Comparison of ENCODE assay signal across 34 cellular contexts in the genomic region with DNA sequence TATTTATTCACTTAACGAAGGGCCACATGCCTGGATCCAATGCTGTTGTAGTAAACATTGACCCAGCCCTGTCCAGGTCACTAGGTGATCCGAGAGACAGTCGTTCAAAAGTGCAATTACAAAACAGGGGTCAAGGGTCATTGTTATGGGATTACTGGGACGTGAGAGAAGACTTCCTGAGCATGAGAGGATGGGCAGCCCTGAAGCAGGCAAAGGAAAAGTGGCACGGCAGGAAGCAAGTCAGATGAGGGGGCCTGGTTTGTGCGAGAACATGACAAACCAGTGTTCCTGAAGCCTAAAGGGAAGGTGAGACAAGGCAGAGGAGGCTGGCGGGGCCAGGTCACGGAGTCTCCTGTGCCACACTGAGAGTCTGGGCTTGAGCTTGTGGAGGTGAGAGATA. TPM values are rescaled to one million over a fixed set of nuclear protein-coding genes. Genes with fewer than 3 reads are reported as not detected.
DNase-seq lines count a peak whose midpoint lies in the region; ATAC-seq, FAIRE-seq and TF ChIP-seq lines count a peak whose summit lies in the region.
"Had no signal": no experiment of that assay in that cellular context is flagged by ENCODE, and none has a peak within 500 bp of the region (broad histone marks: within the 10 kb centered on the region; RNA-seq: fewer than 3 reads in every experiment).

No MANE protein-coding gene starts in this region.

- SMC1A ChIA-PET in GM12878 (lab: Charles Lee; ENCODE audit: uncharacterized antibody, unreplicated experiment) = interaction anchor here (0.7 kb wide), 1 partner anchor 274 kb away, joined by 3 read pairs; no protein-coding TSS in a partner anchor

- H4K20me1 ChIP-seq in GM23338 (replicated peaks; ENCODE audit: insufficient read depth) (no peaks in the 10 kb centered on the region), GM12878 (ENCODE audit: control insufficient read depth, insufficient read depth) (no peaks in the 10 kb centered on the region), neural progenitor cell (ENCODE audit: low read depth) (no peaks in the 10 kb centered on the region), PC-9 (ENCODE audit: insufficient read depth) (no peaks in the 10 kb centered on the region)

- peak overlapping the region; percentile 85 for H2AFZ ChIP-seq in GM23338
- no peak overlapping the region for H2AFZ ChIP-seq in GM12878 (ENCODE audit: control insufficient read depth, low read depth, low read length)
- no peak overlapping the region for H2AFZ ChIP-seq in neural progenitor cell (replicated peaks)
- H2AFZ ChIP-seq in PC-9 = no peak overlapping the region

- CTCF ChIA-PET in GM12878 (lab: Yijun Ruan, JAX) = interaction anchor here (0.7 to 1.3 kb wide), 4 partner anchors 10 to 347 kb away, joined by 3 to 4 read pairs (median 3); no protein-coding TSS in a partner anchor
- CTCF ChIA-PET in PC-9 (lab: Charles Lee) = no interaction called here

- DNase-seq in GM23338 (ENCODE audit: low spot score) (no peak), GM12878 (ENCODE audit: low read depth, low spot score) (no peak), kidney tubule cell (ENCODE audit: low spot score) (peak; percentile 11), neural progenitor cell (ENCODE audit: low spot score) (peak; percentile 45), NCI-H2029 treated with DMSO at 0.1 percent for 48 hours (lab: John Stamatoyannopoulos, UW) (no peak), SW480 (ENCODE audit: low spot score) (no peak), PC-9 (no peak)
- DNase-seq: activated B cell treated with CpG ODN at 0.5 μM for 24 hours; activated CD4-positive, alpha-beta T cell treated with anti-CD3 and anti-CD28 coated beads, Interleukin-2, amount 10 ng/mL, durations not matched to agents 7 days and 5 days; activated effector memory CD4-positive, alpha-beta T cell treated with anti-CD3 and anti-CD28 coated beads, Interleukin-2, amount 50 U/mL, for 16 hours; activated T-cell treated with anti-CD3 and anti-CD28 coated beads, Interleukin-2, amount 50 U/mL, for 1 hour; CD4-positive, alpha-beta memory T cell; DND-41; effector CD4-positive, alpha-beta T cell; kidney; NCI-H146; NCI-H446 treated with DMSO at 0.1 percent for 48 hours; NCI-H774; pancreas; spleen; stimulated activated CD4-positive, alpha-beta T cell treated with anti-CD3 and anti-CD28 coated beads, Interleukin-2, amount 100 ng/mL, for 24 hours; stimulated activated naive CD8-positive, alpha-beta T cell treated with anti-CD3 and anti-CD28 coated beads, Interleukin-15, amount 100 ng/mL, for 72 hours; T-helper 1 cell had no signal

- no peak for FAIRE-seq in GM12878 (lab: Jason Lieb, UNC)
- FAIRE-seq: D721Med, kidney, pancreas had no signal

- TF ChIP-seq CTCF in GM23338 (conservative IDR thresholded peaks at IDR 0.05; ENCODE audit: low read depth in 2 of 2) = no peak
- TF ChIP-seq CTCF in GM12878 (IDR thresholded peaks at IDR 0.05 in 2 of 3, conservative IDR thresholded peaks at IDR 0.05 in 1 of 3; ENCODE audit: control insufficient read depth in 2 of 3, extremely low read depth in 1 of 3, insufficient read depth in 1 of 3, low read depth in 3 of 3, low read length in 3 of 3) = no peak
- TF ChIP-seq CTCF in neural progenitor cell (IDR thresholded peaks at IDR 0.05) = no peak
- TF ChIP-seq CTCF in PC-9 (conservative IDR thresholded peaks at IDR 0.05) = no peak

- RAD21 ChIA-PET in GM12878 (lab: Charles Lee; ENCODE audit: unreplicated experiment) = interaction anchor here (1.8 kb wide), 1 partner anchor 28 kb away, joined by 7 read pairs; no protein-coding TSS in a partner anchor

- BruUV-seq in GM12878 (replicated peaks; lab: Mats Ljungman, UMichigan) (no TSS peak), PC-9 (replicated peaks; lab: Mats Ljungman, UMichigan) (no TSS peak)

- ATAC-seq in GM23338 (no peak), GM12878 (no peak), GM21576 (IDR thresholded peaks at IDR 0.05; ENCODE audit: unreplicated experiment) (no peak)
- ATAC-seq: natural killer cell treated with Interleukin-12 subunit alpha and Interleukin-12 subunit beta and Interleukin-15 and Interleukin-18, amount 100 ng/mL, for 72 hours; pancreas; stimulated activated naive CD8-positive, alpha-beta T cell treated with anti-CD3 and anti-CD28 coated beads, Interleukin-15, amount 100 ng/mL, for 72 hours had no signal

- H3K27ac Mint-ChIP-seq in GM23338 (0 out of 2 replicates have a peak overlapping the region, but pooled peaks have one; percentile 2), neural progenitor cell (peak overlapping the region; percentile 15)
- H3K27ac Mint-ChIP-seq: activated B cell treated with CpG ODN at 0.5 μM for 24 hours; activated CD4-positive, alpha-beta T cell treated with anti-CD3 and anti-CD28 coated beads, Interleukin-2, amount 10 ng/mL, durations not matched to agents 7 days and 5 days; activated naive CD8-positive, alpha-beta T cell; IgD-negative memory B cell; natural killer cell treated with Interleukin-12 subunit alpha and Interleukin-12 subunit beta and Interleukin-15 and Interleukin-18, amount 100 ng/mL, for 72 hours had no signal

- H3K9me3 Mint-ChIP-seq in GM23338 (no peaks in the 10 kb centered on the region), neural progenitor cell (no peaks in the 10 kb centered on the region)
- H3K9me3 Mint-ChIP-seq: activated B cell treated with CpG ODN at 0.5 μM for 24 hours; activated CD4-positive, alpha-beta T cell treated with anti-CD3 and anti-CD28 coated beads, Interleukin-2, amount 10 ng/mL, durations not matched to agents 7 days and 5 days; CD4-positive, alpha-beta memory T cell; natural killer cell treated with Interleukin-12 subunit alpha and Interleukin-12 subunit beta and Interleukin-15 and Interleukin-18, amount 100 ng/mL, for 72 hours; stimulated activated naive CD8-positive, alpha-beta T cell treated with anti-CD3 and anti-CD28 coated beads, Interleukin-15, amount 100 ng/mL, for 72 hours had no signal

- intact Hi-C loops in GM12878 (cut with micrococcal nuclease; ENCODE audit: unreplicated experiment) (no loop called here), PC-9 (cut with micrococcal nuclease; ENCODE audit: unreplicated experiment) (no loop called here)

- H3K4me3 ChIP-seq in GM23338 (no peak overlapping the region), GM12878 (no peak overlapping the region), neural progenitor cell (no peak overlapping the region), PC-9 (no peak overlapping the region)
- H3K4me3 ChIP-seq: HAP-1, lung, pancreas, spleen, thoracic aorta, vagina had no signal

- H3K27ac ChIP-seq in GM23338 (ENCODE audit: low read depth) (no peak overlapping the region), GM12878 (ENCODE audit: control insufficient read depth, insufficient read depth) (no peak overlapping the region), neural progenitor cell (no peak overlapping the region), PC-9 (no peak overlapping the region)
- H3K27ac ChIP-seq: epithelial cell of prostate, pancreas, spleen, thoracic aorta, vagina had no signal

- in situ Hi-C loops in GM12878 (cut with MboI) = no loop called here

- H3K4me2 ChIP-seq in GM23338 (no peak overlapping the region), GM12878 (ENCODE audit: control insufficient read depth, insufficient read depth) (no peak overlapping the region), neural progenitor cell (no peak overlapping the region), PC-9 (no peak overlapping the region)

- no peak for TF ChIP-seq RAD21 in GM12878 (IDR thresholded peaks at IDR 0.05; ENCODE audit: insufficient read depth, low read depth, low read length)

- no peaks in the 10 kb centered on the region for H3F3A ChIP-seq in GM23338 (replicated peaks; ENCODE audit: low read depth)
- peaks cover 6% of the 10 kb centered on the region for H3F3A ChIP-seq in neural progenitor cell (ENCODE audit: low read depth)
- H3F3A ChIP-seq in PC-9 (ENCODE audit: insufficient read depth, low read depth) = no peaks in the 10 kb centered on the region

- 0 out of 2 replicates have a peak, but pooled peaks cover 3% of the 10 kb centered on the region for H3K9me2 ChIP-seq in GM23338 (ENCODE audit: insufficient read depth)
- no peaks in the 10 kb centered on the region for H3K9me2 ChIP-seq in PC-9 (ENCODE audit: insufficient read depth)

- H3K4me3 Mint-ChIP-seq in GM23338 (no peak overlapping the region), neural progenitor cell (no peak overlapping the region)
- H3K4me3 Mint-ChIP-seq: activated B cell treated with CpG ODN at 0.5 μM for 24 hours; activated CD4-positive, alpha-beta T cell treated with anti-CD3 and anti-CD28 coated beads, Interleukin-2, amount 10 ng/mL, durations not matched to agents 7 days and 5 days; activated naive CD8-positive, alpha-beta T cell; CD4-positive, alpha-beta memory T cell; IgD-negative memory B cell; natural killer cell treated with Interleukin-12 subunit alpha and Interleukin-12 subunit beta and Interleukin-15 and Interleukin-18, amount 100 ng/mL, for 72 hours; stimulated activated naive CD8-positive, alpha-beta T cell treated with anti-CD3 and anti-CD28 coated beads, Interleukin-15, amount 100 ng/mL, for 72 hours had no signal

- H3K4me1 Mint-ChIP-seq in GM23338 (peaks cover 3% of the 10 kb centered on the region; the same call in 2 of the 3 replicates), neural progenitor cell (peaks cover 15% of the 10 kb centered on the region)
- H3K4me1 Mint-ChIP-seq: activated B cell treated with CpG ODN at 0.5 μM for 24 hours; activated CD4-positive, alpha-beta T cell treated with anti-CD3 and anti-CD28 coated beads, Interleukin-2, amount 10 ng/mL, durations not matched to agents 7 days and 5 days; CD4-positive, alpha-beta memory T cell; stimulated activated naive CD8-positive, alpha-beta T cell treated with anti-CD3 and anti-CD28 coated beads, Interleukin-15, amount 100 ng/mL, for 72 hours had no signal

- WGBS in GM12878 (ENCODE audit: insufficient coverage, insufficient replicate concordance, low lambda C conversion rate, missing lambda C conversion rate) = 33% methylated on average over 8 of the region's 8 CpGs

- TF ChIP-seq POLR2A in GM12878 (IDR thresholded peaks at IDR 0.05; ENCODE audit: low read depth, low read length) = no peak

- no peaks in the 10 kb centered on the region for H3K79me2 ChIP-seq in GM23338 (replicated peaks; ENCODE audit: insufficient read depth)
- no peaks in the 10 kb centered on the region for H3K79me2 ChIP-seq in GM12878 (ENCODE audit: control insufficient read depth, insufficient read depth, low read length)
- no peaks in the 10 kb centered on the region for H3K79me2 ChIP-seq in neural progenitor cell (ENCODE audit: low read depth)
- no peaks in the 10 kb centered on the region for H3K79me2 ChIP-seq in PC-9 (ENCODE audit: low read depth)

- no peaks in the 10 kb centered on the region for H3K36me3 ChIP-seq in GM23338 (ENCODE audit: insufficient read depth)
- no peaks in the 10 kb centered on the region for H3K36me3 ChIP-seq in GM12878 (ENCODE audit: control insufficient read depth in 2 of 2, insufficient read depth in 2 of 2, low read length in 1 of 2)
- H3K36me3 ChIP-seq in neural progenitor cell = no peaks in the 10 kb centered on the region
- H3K36me3 ChIP-seq in PC-9 (ENCODE audit: low read depth) = no peaks in the 10 kb centered on the region
- H3K36me3 ChIP-seq: HAP-1, pancreas, spleen, thoracic aorta, vagina had no signal

- no peaks in the 10 kb centered on the region for H3K27me3 Mint-ChIP-seq in GM23338 (ENCODE audit: insufficient read depth, low read depth, poor library complexity)
- no peaks in the 10 kb centered on the region for H3K27me3 Mint-ChIP-seq in neural progenitor cell (ENCODE audit: insufficient read depth, low read depth)
- H3K27me3 Mint-ChIP-seq: stimulated activated naive CD8-positive, alpha-beta T cell treated with anti-CD3 and anti-CD28 coated beads, Interleukin-15, amount 100 ng/mL, for 72 hours had no signal

- H3K36me3 Mint-ChIP-seq in GM23338 (ENCODE audit: low read depth) (no peaks in the 10 kb centered on the region), neural progenitor cell (no peaks in the 10 kb centered on the region)
- H3K36me3 Mint-ChIP-seq: activated naive CD8-positive, alpha-beta T cell; CD4-positive, alpha-beta memory T cell; IgD-negative memory B cell; natural killer cell treated with Interleukin-12 subunit alpha and Interleukin-12 subunit beta and Interleukin-15 and Interleukin-18, amount 100 ng/mL, for 72 hours had no signal

- POLR2A ChIA-PET in GM12878 (lab: Charles Lee) (no interaction called here), PC-9 (lab: Charles Lee; ENCODE audit: unreplicated experiment) (no interaction called here)

- H3K4me1 ChIP-seq in GM23338 (ENCODE audit: insufficient read depth) (no peaks in the 10 kb centered on the region), GM12878 (ENCODE audit: control insufficient read depth, insufficient read depth, low read length) (no peaks in the 10 kb centered on the region), neural progenitor cell (peaks cover 5% of the 10 kb centered on the region), PC-9 (replicated peaks; ENCODE audit: insufficient read depth) (no peaks in the 10 kb centered on the region)
- H3K4me1 ChIP-seq: HAP-1, pancreas, spleen, vagina had no signal

- H3K9me3 ChIP-seq in GM12878 (replicated peaks; ENCODE audit: control insufficient read depth, insufficient read depth, low read length) (no peaks in the 10 kb centered on the region), neural progenitor cell (ENCODE audit: low read depth) (no peaks in the 10 kb centered on the region), PC-9 (ENCODE audit: insufficient read depth, low read depth) (no peaks in the 10 kb centered on the region)
- H3K9me3 ChIP-seq: HAP-1, pancreas, spleen, thoracic aorta, vagina had no signal

- no peak for TF ChIP-seq EP300 in GM12878 (IDR thresholded peaks at IDR 0.05; ENCODE audit: borderline replicate concordance in 1 of 2, control insufficient read depth in 1 of 2, low read depth in 2 of 2, low read length in 2 of 2)

- H3K9ac ChIP-seq in GM12878 (ENCODE audit: control insufficient read depth, insufficient read depth, low read length) (no peak overlapping the region), neural progenitor cell (no peak overlapping the region)

- no peaks in the 10 kb centered on the region for H3K27me3 ChIP-seq in GM23338 (ENCODE audit: insufficient read depth)
- H3K27me3 ChIP-seq in GM12878 (replicated peaks in 1 of 2; ENCODE audit: control insufficient read depth in 2 of 2, insufficient read depth in 2 of 2, low read length in 1 of 2) = no peaks in the 10 kb centered on the region; a peak in 1 of 4 replicates
- no peaks in the 10 kb centered on the region for H3K27me3 ChIP-seq in neural progenitor cell
- no peaks in the 10 kb centered on the region for H3K27me3 ChIP-seq in PC-9 (ENCODE audit: insufficient read depth, low read depth)
- H3K27me3 ChIP-seq: pancreas, spleen, vagina had no signal

RNA-seq across cellular contexts. Expression of a gene that starts 15.8 kb away (rescaled TPM):
- not detected in 2 replicates for total RNA-seq in GM23338 (2014; rRNA removed; shearing (Covaris generic))
- polyA plus RNA-seq in GM23338 (2016; fragmentation: Nextera tagmentation; extraction: Ambion mirVana) (not detected in 2 replicates), GM12878 (2011; rRNA removed) (0.57 and 2.6 TPM in 2 replicates), GM12878 (2014; fragmentation: Illumina TruSeq; extraction: Trizol) (0.11 and 0.19 TPM in 2 replicates), GM12878 (2014; fragmentation: Nextera tagmentation; extraction: Ambion mirVana) (under 1 TPM; 0.10 to 0.11 TPM), GM12878 (2014; rRNA removed) (0.11 and 0.24 TPM in 2 replicates), GM12878 (2016; fragmentation: Nextera tagmentation; extraction: Ambion mirVana) (not detected)
- not detected in 2 replicates for total RNA-seq in GM12878 (2013; cell fraction: nucleolus; rRNA removed)
- total RNA-seq in GM12878 (2014; rRNA removed) (0.05 and 0.11 TPM in 2 replicates), GM12878 (2014; rRNA removed; fragmentation: Illumina TruSeq; extraction: Trizol) (0.14 and 0.36 TPM in 2 replicates), GM12878 (2021) (0.13 and 0.18 TPM in 2 replicates), neural progenitor cell (ENCODE audit: low replicate concordance) (not detected in 2 replicates), PC-9 (2021) (not detected in 2 replicates)
- polyA plus RNA-seq in GM12878 (2011; ENCODE audit: low read depth) = not detected
- polyA plus RNA-seq in GM12878 (2011; cell fraction: cytosol; rRNA removed) = 0.18 and 0.27 TPM in 2 replicates
- polyA plus RNA-seq in GM12878 (2011; cell fraction: nucleus; rRNA removed) = 0.19 and 0.49 TPM in 2 replicates
- polyA plus RNA-seq in GM12878 (2012) = not detected in 2 replicates
- 0.21 and 0.22 TPM in 2 replicates for polyA minus RNA-seq in GM12878 (2011; rRNA and poly(A)+ RNA removed)
- 2.7 TPM in 1 of 2 replicates, not detected in the other for polyA minus RNA-seq in GM12878 (2011; cell fraction: cytosol; rRNA and poly(A)+ RNA removed)
- not detected in 2 replicates for polyA minus RNA-seq in GM12878 (2011; cell fraction: nucleus; rRNA and poly(A)+ RNA removed)
- total RNA-seq: A673; activated B cell treated with CpG ODN at 0.5 μM for 24 hours; activated CD4-positive, alpha-beta T cell treated with anti-CD3 and anti-CD28 coated beads, Interleukin-2, amount 10 ng/mL, durations not matched to agents 7 days and 5 days; CD4-positive, alpha-beta memory T cell; kidney; lung; natural killer cell treated with Interleukin-12 subunit alpha and Interleukin-12 subunit beta and Interleukin-15 and Interleukin-18, amount 100 ng/mL, for 72 hours; pancreas; spleen; thoracic aorta; vagina had no signal
- polyA plus RNA-seq: CD4-positive, alpha-beta memory T cell; IgD-negative memory B cell; lung; pancreas had no signal

Comparison
In these comparisons a context has a peak if more than half of its experiments do, and no peak if none do; other contexts are left out.
1. DNase-seq: peak in kidney tubule cell (single experiment) and neural progenitor cell (single experiment); none in GM23338 (single experiment), GM12878 (single experiment), NCI-H2029 treated with DMSO at 0.1 percent for 48 hours (single experiment), SW480 (single experiment) and PC-9 (0 of 2).